ENCODE assay signal across 23 cellular contexts in genomic region chr15:52579852-52580251, GRCh38. TPM values are rescaled to one million over a fixed set of nuclear protein-coding genes. Genes with fewer than 3 reads are reported as not detected.
DNase-seq lines count a peak whose midpoint lies in the region; ATAC-seq and TF ChIP-seq lines count a peak whose summit lies in the region.
"Had no signal": no experiment of that assay in that cellular context is flagged by ENCODE, and none has a peak within 500 bp of the region (broad histone marks: within the 10 kb centered on the region; RNA-seq: fewer than 3 reads in every experiment).

No MANE protein-coding gene starts in this region.

- peak; percentile 38 to 64 for ATAC-seq in left cardiac atrium
- peak; percentile 25 for ATAC-seq in esophagus mucosa
- ATAC-seq in CD8-positive, alpha-beta T cell = no peak
- no peak for ATAC-seq in HG03135 (IDR thresholded peaks at IDR 0.05; ENCODE audit: unreplicated experiment)
- ATAC-seq: A549, K562 had no signal

- DNase-seq in left cardiac atrium (no peak), right atrium auricular region (ENCODE audit: low spot score) (no peak), NCI-H2227 treated with DMSO at 0.1 percent for 48 hours (lab: John Stamatoyannopoulos, UW) (peak; percentile 10), neural crest cell (ENCODE audit: low read depth, low spot score) (no peak), SHP77 treated with DMSO at 0.1 percent for 48 hours (lab: John Stamatoyannopoulos, UW) (no peak)
- DNase-seq in CD8-positive, alpha-beta T cell = no peak
- DNase-seq: AML-193; CD4-positive, alpha-beta memory T cell; COR-L47; DMS 273 treated with DMSO at 0.1 percent for 48 hours; DMS53; DND-41; EL; IMR-90 had no signal

- no peak overlapping the region for H3K4me3 Mint-ChIP-seq in neural crest cell
- no peak overlapping the region for H3K4me3 Mint-ChIP-seq in CD8-positive, alpha-beta T cell
- H3K4me3 Mint-ChIP-seq: CD14-positive monocyte; CD4-positive, alpha-beta memory T cell had no signal

- peak overlapping the region; percentile 51 for H3K27ac Mint-ChIP-seq in neural crest cell (ENCODE audit: unreplicated experiment)
- no peak overlapping the region for H3K27ac Mint-ChIP-seq in CD8-positive, alpha-beta T cell

- no peaks in the 10 kb centered on the region for H3K9me3 ChIP-seq in right atrium auricular region
- no peaks in the 10 kb centered on the region for H3K9me3 ChIP-seq in CD8-positive, alpha-beta T cell (ENCODE audit: low read length)
- H3K9me3 ChIP-seq: A549, BLaER1, HAP-1 had no signal

- no peak overlapping the region for H3K27ac ChIP-seq in right atrium auricular region
- no peak overlapping the region for H3K27ac ChIP-seq in CD8-positive, alpha-beta T cell (ENCODE audit: low read depth, low read length)
- H3K27ac ChIP-seq: 22Rv1, A549, BLaER1, HL-60 had no signal

- POLR2A ChIA-PET in CD8-positive, alpha-beta T cell (lab: Charles Lee) = no interaction called here

- peaks cover 23% of the 10 kb centered on the region for H3K36me3 ChIP-seq in right atrium auricular region
- no peaks in the 10 kb centered on the region for H3K36me3 ChIP-seq in CD8-positive, alpha-beta T cell (ENCODE audit: insufficient read depth, low read length)
- H3K36me3 ChIP-seq: HAP-1 had no signal

- no peaks in the 10 kb centered on the region for H3K4me1 ChIP-seq in right atrium auricular region
- no peaks in the 10 kb centered on the region for H3K4me1 ChIP-seq in CD8-positive, alpha-beta T cell (ENCODE audit: insufficient read depth, low read length)
- H3K4me1 ChIP-seq: A549, BLaER1, HAP-1 had no signal

- no peak overlapping the region for H3K4me3 ChIP-seq in right atrium auricular region
- no peak overlapping the region for H3K4me3 ChIP-seq in CD8-positive, alpha-beta T cell (ENCODE audit: low read depth, low read length)
- H3K4me3 ChIP-seq: A549, BLaER1, HAP-1, K562 had no signal

- H3K36me3 Mint-ChIP-seq in neural crest cell (ENCODE audit: low read depth) = peaks cover 5% of the 10 kb centered on the region
- H3K36me3 Mint-ChIP-seq in CD8-positive, alpha-beta T cell = peaks cover 44% of the 10 kb centered on the region

- intact Hi-C loops in left cardiac atrium (cut with DNase I) = no loop called here
- intact Hi-C loops in CD8-positive, alpha-beta T cell (cut with DNase I, micrococcal nuclease) = loop anchor here in 1 of 2 experiments (10.0 kb wide), 1 partner anchor 325 kb away; no protein-coding TSS in a partner anchor

- peaks cover 10% of the 10 kb centered on the region for H3K4me1 Mint-ChIP-seq in neural crest cell
- no peaks in the 10 kb centered on the region for H3K4me1 Mint-ChIP-seq in CD8-positive, alpha-beta T cell (ENCODE audit: low read depth)
- H3K4me1 Mint-ChIP-seq: CD14-positive monocyte; CD4-positive, alpha-beta memory T cell had no signal

- H3K27me3 ChIP-seq in right atrium auricular region = no peaks in the 10 kb centered on the region
- H3K27me3 ChIP-seq in CD8-positive, alpha-beta T cell (ENCODE audit: insufficient read depth, low read length) = no peaks in the 10 kb centered on the region
- H3K27me3 ChIP-seq: BLaER1 had no signal

- CTCF ChIA-PET in CD8-positive, alpha-beta T cell (lab: Charles Lee) = no interaction called here

- no peaks in the 10 kb centered on the region for H3K27me3 Mint-ChIP-seq in neural crest cell (ENCODE audit: low read depth)
- no peaks in the 10 kb centered on the region for H3K27me3 Mint-ChIP-seq in CD8-positive, alpha-beta T cell (ENCODE audit: low read depth)
- H3K27me3 Mint-ChIP-seq: CD4-positive, alpha-beta memory T cell had no signal

- H3K9me3 Mint-ChIP-seq in neural crest cell = no peaks in the 10 kb centered on the region
- no peaks in the 10 kb centered on the region for H3K9me3 Mint-ChIP-seq in CD8-positive, alpha-beta T cell
- H3K9me3 Mint-ChIP-seq: CD4-positive, alpha-beta memory T cell had no signal

- TF ChIP-seq CTCF in right atrium auricular region (IDR thresholded peaks at IDR 0.05) (no peak), neural crest cell (conservative IDR thresholded peaks at IDR 0.05) (no peak)
- no peak for TF ChIP-seq CTCF in CD8-positive, alpha-beta T cell (IDR thresholded peaks at IDR 0.05)

RNA-seq across cellular contexts. Expression of gene ARPP19, which starts 11.0 kb away (rescaled TPM):
- total RNA-seq in left cardiac atrium = 100 to 1,000 TPM; 138 to 153 TPM
- total RNA-seq in right atrium auricular region = 10 to 100 TPM; 82.7 to 94.3 TPM
- total RNA-seq in esophagus mucosa = 114 TPM
- 208 and 213 TPM in 2 replicates for total RNA-seq in neural crest cell
- 100 to 1,000 TPM; 141 to 156 TPM for total RNA-seq in CD8-positive, alpha-beta T cell

RNA-seq across cellular contexts. Expression of gene MYO5A, which starts 51.2 kb away (rescaled TPM):
- total RNA-seq in left cardiac atrium = 10 to 100 TPM; 18.1 to 19.4 TPM
- 10 to 100 TPM; 12.3 to 21.5 TPM for total RNA-seq in right atrium auricular region
- total RNA-seq in esophagus mucosa = 18.8 TPM
- total RNA-seq in neural crest cell = 27.1 and 29.1 TPM in 2 replicates
- total RNA-seq in CD8-positive, alpha-beta T cell = 10 to 100 TPM; 22.5 to 22.7 TPM

Comparison
In these comparisons a context has a peak if more than half of its experiments do, and no peak if none do; other contexts are left out.
1. ATAC-seq: peak in left cardiac atrium (2 of 2) and esophagus mucosa (single experiment); none in CD8-positive, alpha-beta T cell (single experiment) and HG03135 (single experiment).